In genomic region chr13:65882810-65883209, GRCh38 we compare ENCODE assay signal across 23 cellular contexts.
DNase-seq lines count a peak whose midpoint lies in the region; ATAC-seq and TF ChIP-seq lines count a peak whose summit lies in the region.
"Had no signal": no experiment of that assay in that cellular context is flagged by ENCODE, and none has a peak within 500 bp of the region (broad histone marks: within the 10 kb centered on the region; RNA-seq: fewer than 3 reads in every experiment).

No MANE protein-coding gene starts in this region.

- H3K9me3 ChIP-seq in cardiac muscle cell (ENCODE audit: low read depth) (no peaks in the 10 kb centered on the region), thoracic aorta (no peaks in the 10 kb centered on the region)

- H3K4me3 ChIP-seq in cardiac muscle cell (no peak overlapping the region), foreskin fibroblast (ENCODE audit: low read depth in 1 of 2, low read length in 2 of 2) (no peak overlapping the region), thoracic aorta (no peak overlapping the region)
- H3K4me3 ChIP-seq: GM23248 had no signal

- DNase-seq in cardiac muscle cell (ENCODE audit: low read depth in 1 of 2, low spot score in 1 of 2) (no peak), Right ventricle myocardium superior (no peak), foreskin fibroblast (no peak), thoracic aorta (ENCODE audit: low spot score) (no peak), SW480 (ENCODE audit: low spot score) (no peak)
- DNase-seq: ACHN; activated CD4-positive, alpha-beta T cell treated with anti-CD3 and anti-CD28 coated beads, Interleukin-2, amount 50 U/mL, for 1 hour; activated naive CD4-positive, alpha-beta T cell; amniotic stem cell; CD4-positive, alpha-beta T cell; cerebellar nuclear complex; DMS79; effector memory CD8-positive, alpha-beta T cell; foreskin melanocyte; GM23248; kidney glomerular epithelial cell; NCI-H1417; NCI-H524; T-helper 1 cell had no signal

- H3K27me3 ChIP-seq in cardiac muscle cell = no peaks in the 10 kb centered on the region
- H3K27me3 ChIP-seq in thoracic aorta (replicated peaks; ENCODE audit: insufficient read depth) = no peaks in the 10 kb centered on the region

- H3K36me3 ChIP-seq in cardiac muscle cell (no peaks in the 10 kb centered on the region), thoracic aorta (no peaks in the 10 kb centered on the region)

- H3K27ac ChIP-seq in cardiac muscle cell (no peak overlapping the region), VCaP (no peak overlapping the region), thoracic aorta (no peak overlapping the region)
- H3K27ac ChIP-seq: GM23248 had no signal

- TF ChIP-seq CTCF in cardiac muscle cell (IDR thresholded peaks at IDR 0.05; ENCODE audit: low read depth, low read length) (peak; percentile 10), VCaP (conservative IDR thresholded peaks at IDR 0.05) (peak; percentile 30), foreskin fibroblast (IDR thresholded peaks at IDR 0.05; ENCODE audit: low read depth, low read length) (peak; percentile 8), thoracic aorta (IDR thresholded peaks at IDR 0.05) (peak; percentile 15)

- intact Hi-C loops in Right ventricle myocardium superior (cut with DNase I) = no loop called here

- H3K4me1 ChIP-seq in cardiac muscle cell (ENCODE audit: low read depth) (no peaks in the 10 kb centered on the region), thoracic aorta (ENCODE audit: control insufficient read depth in 1 of 2, low read depth in 2 of 2) (no peaks in the 10 kb centered on the region)

- ATAC-seq in Right ventricle myocardium superior (ENCODE audit: poor library complexity) (no peak), thoracic aorta (ENCODE audit: insufficient number of reproducible peaks, low FRiP score, low read depth) (no peak), GM21360 (IDR thresholded peaks at IDR 0.05; ENCODE audit: unreplicated experiment) (no peak), GM21423 (IDR thresholded peaks at IDR 0.05; ENCODE audit: unreplicated experiment) (no peak)
- ATAC-seq: effector memory CD8-positive, alpha-beta T cell; Right ventricle myocardium inferior had no signal
